18 cellular contexts compared by ENCODE assay signal in genomic region chr21:34935452-34935851, GRCh38.
DNase-seq lines count a peak whose midpoint lies in the region; ATAC-seq, FAIRE-seq and TF ChIP-seq lines count a peak whose summit lies in the region.
"Had no signal": no experiment of that assay in that cellular context is flagged by ENCODE, and none has a peak within 500 bp of the region (broad histone marks: within the 10 kb centered on the region; RNA-seq: fewer than 3 reads in every experiment).

No MANE protein-coding gene starts in this region.

- no peak overlapping the region for H3K4me3 ChIP-seq in neutrophil (ENCODE audit: low read depth in 1 of 2, low read length in 1 of 2)
- H3K4me3 ChIP-seq: sigmoid colon, tibial artery had no signal

- peaks cover 93% of the 10 kb centered on the region for H3K4me1 Mint-ChIP-seq in activated naive CD8-positive, alpha-beta T cell treated with anti-CD3 and anti-CD28 coated beads, Interleukin-2, amount 50 U/mL, for 24 hours

- H3K27me3 ChIP-seq in neutrophil: no peaks in the 10 kb centered on the region
- H3K27me3 ChIP-seq: sigmoid colon, tibial artery had no signal

- DNase-seq in activated CD4-positive, CD25-positive, alpha-beta regulatory T cell treated with anti-CD3 and anti-CD28 coated beads, Interleukin-2, amount 50 U/mL, for 72 hours: no peak
- no peak for DNase-seq in activated naive CD8-positive, alpha-beta T cell treated with anti-CD3 and anti-CD28 coated beads, Interleukin-2, amount 50 U/mL, for 24 hours
- DNase-seq in T1000 (lab: John Stamatoyannopoulos, UW) (no peak), NCI-H524 (lab: John Stamatoyannopoulos, UW) (no peak), D721Med (ENCODE audit: insufficient read length, low spot score) (no peak)
- DNase-seq: activated CD4-positive, CD25-positive, alpha-beta regulatory T cell; anterior cingulate cortex; NCI-H1436 treated with DMSO at 0.1 percent for 48 hours; NCI-H526; sigmoid colon; tibial artery had no signal

- no peak for FAIRE-seq in D721Med (lab: Jason Lieb, UNC)
- FAIRE-seq: A204.1, GM19239, H1, HTR-8/SVneo had no signal

- no peak for TF ChIP-seq CTCF in neutrophil (IDR thresholded peaks at IDR 0.05)
- TF ChIP-seq CTCF in D721Med (IDR thresholded peaks at IDR 0.05; ENCODE audit: insufficient read depth, missing control alignments): no peak

- H3K9me3 Mint-ChIP-seq in activated naive CD8-positive, alpha-beta T cell treated with anti-CD3 and anti-CD28 coated beads, Interleukin-2, amount 50 U/mL, for 24 hours: no peaks in the 10 kb centered on the region

- H3K27me3 Mint-ChIP-seq in activated naive CD8-positive, alpha-beta T cell treated with anti-CD3 and anti-CD28 coated beads, Interleukin-2, amount 50 U/mL, for 24 hours: no peaks in the 10 kb centered on the region

- peak overlapping the region; percentile 93 for H3K27ac ChIP-seq in KOPT-K1 (ENCODE audit: low read depth, low read length, poor library complexity, severe bottlenecking)
- H3K27ac ChIP-seq in neutrophil: peak overlapping the region; percentile 84
- H3K27ac ChIP-seq: sigmoid colon, tibial artery had no signal

- H3K36me3 ChIP-seq in KOPT-K1 (ENCODE audit: insufficient read depth, low read length) (no peaks in the 10 kb centered on the region), neutrophil (no peaks in the 10 kb centered on the region)
- H3K36me3 ChIP-seq: sigmoid colon, tibial artery had no signal

- peak; percentile 69 to 72 for ATAC-seq in activated CD4-positive, CD25-positive, alpha-beta regulatory T cell treated with anti-CD3 and anti-CD28 coated beads, Interleukin-2, amount 50 U/mL, for 24 hours
- ATAC-seq in activated naive CD8-positive, alpha-beta T cell treated with anti-CD3 and anti-CD28 coated beads, Interleukin-2, amount 50 U/mL, for 24 hours: peak; percentile 91

- peaks cover 2% of the 10 kb centered on the region for H3K36me3 Mint-ChIP-seq in activated naive CD8-positive, alpha-beta T cell treated with anti-CD3 and anti-CD28 coated beads, Interleukin-2, amount 50 U/mL, for 24 hours (ENCODE audit: low read depth)

- peak overlapping the region; percentile 91 for H3K27ac Mint-ChIP-seq in activated naive CD8-positive, alpha-beta T cell treated with anti-CD3 and anti-CD28 coated beads, Interleukin-2, amount 50 U/mL, for 24 hours

- peaks cover 31 to 50% of the 10 kb centered on the region in 2 experiments for H3K4me1 ChIP-seq in neutrophil (ENCODE audit: control insufficient read depth in 1 of 2, insufficient read depth in 1 of 2, low read depth in 1 of 2, low read length in 1 of 2)
- H3K4me1 ChIP-seq: tibial artery had no signal

- H3K4me3 Mint-ChIP-seq in activated naive CD8-positive, alpha-beta T cell treated with anti-CD3 and anti-CD28 coated beads, Interleukin-2, amount 50 U/mL, for 24 hours: peak overlapping the region; percentile 72

- H3K9me3 ChIP-seq in KOPT-K1 (ENCODE audit: insufficient read depth, low read length, poor library complexity, severe bottlenecking): no peaks in the 10 kb centered on the region
- H3K9me3 ChIP-seq in neutrophil: no peaks in the 10 kb centered on the region
- H3K9me3 ChIP-seq: sigmoid colon, tibial artery had no signal
